In the genomic region with DNA sequence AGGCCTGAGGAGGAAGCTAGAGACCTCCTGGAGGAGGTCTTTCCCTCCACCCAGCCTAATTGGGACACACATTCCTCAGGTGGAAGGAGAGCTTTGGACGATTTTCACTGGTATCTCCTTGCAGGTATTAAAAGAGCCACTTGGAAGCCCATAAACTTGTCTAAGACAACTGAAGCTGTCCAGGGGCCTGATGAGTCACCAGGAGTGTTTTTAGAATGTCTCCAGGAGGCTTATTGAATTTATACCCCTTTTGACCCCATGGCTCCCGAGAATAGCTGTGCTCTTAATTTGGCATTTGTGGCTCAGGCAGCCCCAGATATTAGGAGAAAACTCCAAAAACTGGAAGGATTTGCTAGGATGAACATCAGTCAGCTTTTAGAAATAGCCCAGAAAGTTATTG, we compare ENCODE assay signal across 19 cellular contexts.
"Had no signal": no experiment of that assay in that cellular context is flagged by ENCODE, and none has a peak within 500 bp of the region (broad histone marks: within the 10 kb centered on the region; RNA-seq: fewer than 3 reads in every experiment).

No MANE protein-coding gene starts in this region.

- DNase-seq: activated B cell treated with CpG ODN at 0.5 μM for 24 hours; activated CD4-positive, alpha-beta T cell treated with anti-CD3 and anti-CD28 coated beads, Interleukin-2, amount 50 U/mL, for 1 hour; activated CD8-positive, alpha-beta T cell treated with anti-CD3 and anti-CD28 coated beads for 36 hours; activated naive CD8-positive, alpha-beta T cell treated with anti-CD3 and anti-CD28 coated beads, Interleukin-2, amount 50 U/mL, for 24 hours; activated T-cell treated with anti-CD3 and anti-CD28 coated beads, Interleukin-2, amount 50 U/mL, for 48 hours; esophagus squamous epithelium; gastrocnemius medialis; glutamatergic neuron; kidney; left colon; mammary epithelial cell; midbrain; naive thymus-derived CD8-positive, alpha-beta T cell; nucleus accumbens; right cardiac atrium; spleen; stimulated activated naive CD4-positive, alpha-beta T cell treated with Interleukin-2 at 50 U/mL for 16 hours had no signal

- H3K27ac ChIP-seq: esophagus squamous epithelium, gastrocnemius medialis, hepatocyte, spleen, tibial nerve had no signal

- H3K36me3 ChIP-seq: esophagus squamous epithelium, gastrocnemius medialis, spleen, tibial nerve had no signal

- H3K9me3 ChIP-seq: esophagus squamous epithelium, gastrocnemius medialis, spleen, tibial nerve had no signal

- H3K4me2 ChIP-seq: hepatocyte had no signal

- H3K4me1 ChIP-seq: esophagus squamous epithelium, gastrocnemius medialis, spleen, tibial nerve had no signal

- H3K79me2 ChIP-seq: hepatocyte had no signal

- ATAC-seq: activated CD8-positive, alpha-beta T cell treated with anti-CD3 and anti-CD28 coated beads for 36 hours; activated naive CD8-positive, alpha-beta T cell treated with anti-CD3 and anti-CD28 coated beads, Interleukin-2, amount 50 U/mL, for 24 hours; gastrocnemius medialis; left colon; naive thymus-derived CD8-positive, alpha-beta T cell; right cardiac atrium had no signal

- H2AFZ ChIP-seq: hepatocyte had no signal

- H3K4me3 ChIP-seq: esophagus squamous epithelium, gastrocnemius medialis, hepatocyte, spleen, tibial nerve had no signal

- H3K27me3 ChIP-seq: esophagus squamous epithelium, gastrocnemius medialis, hepatocyte, spleen, tibial nerve had no signal
